ENCODE assay signal across 8 cellular contexts in the genomic region with DNA sequence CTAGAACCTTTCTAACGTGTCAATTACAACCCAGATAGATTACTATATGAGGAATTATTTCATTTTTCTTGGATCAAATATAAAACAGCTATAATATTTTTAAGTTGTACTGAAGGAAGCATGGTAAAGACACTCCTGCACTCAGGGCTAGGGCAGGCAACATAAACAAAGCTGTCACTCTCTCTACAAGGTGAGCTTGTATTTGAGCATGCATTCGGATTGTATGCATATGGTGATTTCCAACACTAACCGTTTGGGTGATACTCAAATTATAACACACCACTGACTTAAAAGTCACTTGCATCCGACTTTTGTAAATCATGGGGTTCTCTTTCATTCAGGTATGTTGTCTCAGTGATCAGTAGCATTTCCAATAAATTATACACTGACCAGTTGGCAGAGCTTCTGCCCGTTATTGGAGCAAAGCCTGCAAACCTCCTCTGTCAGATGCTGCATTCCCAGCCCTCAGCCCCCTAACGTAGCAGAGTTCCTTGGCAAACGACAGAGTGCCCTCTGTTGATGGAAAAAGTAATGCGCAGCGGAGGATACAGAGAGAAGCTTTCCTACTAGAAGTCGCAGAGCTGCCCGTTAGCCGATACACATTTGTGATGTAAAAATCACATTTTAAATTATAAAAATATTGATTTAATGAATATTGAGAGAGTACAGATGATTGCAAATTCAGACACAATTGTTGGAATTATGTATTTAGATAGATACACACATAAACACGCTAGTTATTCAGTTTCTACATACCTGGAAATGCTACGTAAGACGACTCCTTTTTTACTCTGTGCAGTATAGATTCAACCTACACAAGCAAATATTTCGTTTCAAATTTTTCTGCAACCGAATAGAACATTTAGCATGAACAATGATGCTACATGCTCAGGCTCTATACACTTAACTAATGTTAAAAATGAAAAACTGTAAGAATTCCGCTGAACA.
DNase-seq lines count a peak whose midpoint lies in the region; ATAC-seq and TF ChIP-seq lines count a peak whose summit lies in the region.

No MANE protein-coding gene starts in this region.

- DNase-seq in C1 segment of cervical spinal cord (lab: John Stamatoyannopoulos, UW), result peak in 9 of 14 donors; percentile 1 to 27 (median 14)
- peak; percentile 2 for DNase-seq in GM19238 (ENCODE audit: insufficient read length, low spot score)
- peak; percentile 94 for DNase-seq in NCI-H1092 treated with DMSO at 0.1 percent for 48 hours (lab: John Stamatoyannopoulos, UW)
- peak; percentile 43 for DNase-seq in SKM-1 (lab: John Stamatoyannopoulos, UW; ENCODE audit: unreplicated experiment)
- DNase-seq in brain microvascular endothelial cell, result peak; percentile 51
- peak; percentile 61 for DNase-seq in kidney glomerular epithelial cell (lab: John Stamatoyannopoulos, UW)
- peak; percentile 4 to 25 (median 5) for DNase-seq in stimulated activated CD4-positive, alpha-beta T cell treated with anti-CD3 and anti-CD28 coated beads, TNF-alpha, amount 100 ng/mL, for 48 hours (ENCODE audit: low read depth in 3 of 3)

- no peaks in the 10 kb centered on the region for H3K36me3 ChIP-seq in brain microvascular endothelial cell (replicated peaks)

- in situ Hi-C loops in brain microvascular endothelial cell (cut with HindIII; ENCODE audit: low pct_ligation_motif_present, low sequenced_read_pairs), result no loop called here

- ATAC-seq in HG03439 (IDR thresholded peaks at IDR 0.05; ENCODE audit: unreplicated experiment), result no peak

- no peak overlapping the region for H3K27ac ChIP-seq in brain microvascular endothelial cell

- H3K4me3 ChIP-seq in brain microvascular endothelial cell (ENCODE audit: low read depth, low read length), result no peak overlapping the region

- peak; percentile 82 for TF ChIP-seq CTCF in brain microvascular endothelial cell (IDR thresholded peaks at IDR 0.05; ENCODE audit: low read depth, low read length, missing control alignments)

- peaks cover 11% of the 10 kb centered on the region for H3K27me3 ChIP-seq in brain microvascular endothelial cell (replicated peaks)

Comparison
In these comparisons a context has a peak if more than half of its experiments do, and no peak if none do; other contexts are left out.
1. DNase-seq: peak in every context shown above with its lines; median percentile 94 in NCI-H1092 treated with DMSO at 0.1 percent for 48 hours; 61 in kidney glomerular epithelial cell; 51 in brain microvascular endothelial cell; 43 in SKM-1; 14 in C1 segment of cervical spinal cord; 5 in stimulated activated CD4-positive, alpha-beta T cell treated with anti-CD3 and anti-CD28 coated beads, TNF-alpha, amount 100 ng/mL, for 48 hours; 2 in GM19238.